8 cellular contexts compared by ENCODE assay signal in the genomic region with DNA sequence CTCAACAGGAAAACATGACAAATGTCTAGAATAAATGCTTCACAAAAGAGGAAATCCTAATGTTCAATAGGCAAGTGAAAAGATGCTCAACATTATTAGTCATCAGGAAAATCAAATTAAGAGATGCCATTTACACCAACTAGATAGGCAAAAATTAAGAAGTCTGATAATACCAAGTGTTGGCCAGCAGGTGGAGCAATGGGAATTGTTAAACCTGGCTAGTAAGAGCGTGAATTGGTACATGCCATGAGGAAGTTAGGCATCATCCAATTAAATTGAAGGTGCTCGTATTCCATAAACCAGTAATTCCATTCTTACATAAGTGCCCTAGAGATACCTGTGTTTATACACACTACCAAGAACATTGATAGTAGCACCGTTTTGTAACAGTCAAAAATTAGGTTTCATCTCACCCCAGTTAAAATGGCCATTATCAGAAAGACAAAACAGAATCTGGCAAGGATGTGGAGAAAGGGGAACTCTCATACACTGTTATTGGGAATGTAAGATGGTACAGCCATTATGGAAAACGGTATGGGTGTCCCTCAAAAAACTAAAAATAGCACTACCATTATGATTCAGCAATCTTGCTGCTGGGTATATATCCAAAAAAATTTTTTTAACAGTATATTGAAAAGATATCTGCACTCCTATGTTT. TPM values are rescaled to one million over a fixed set of nuclear protein-coding genes. Genes with fewer than 3 reads are reported as not detected.
A peak's percentile ranks its signal among the peaks of the same experiment; 100 is the strongest.
DNase-seq lines count a peak whose midpoint lies in the region; ATAC-seq and TF ChIP-seq lines count a peak whose summit lies in the region.

No MANE protein-coding gene starts in this region.

- H3K4me1 Mint-ChIP-seq in activated naive CD8-positive, alpha-beta T cell treated with anti-CD3 and anti-CD28 coated beads, Interleukin-2, amount 10 ng/mL, durations not matched to agents 7 days and 5 days: peaks cover 3% of the 10 kb centered on the region

- H3K36me3 Mint-ChIP-seq in activated naive CD8-positive, alpha-beta T cell treated with anti-CD3 and anti-CD28 coated beads, Interleukin-2, amount 10 ng/mL, durations not matched to agents 7 days and 5 days: peaks cover 3% of the 10 kb centered on the region

- DNase-seq in DMS53 (lab: John Stamatoyannopoulos, UW) (peak; percentile 85), OCI-M1 (lab: John Stamatoyannopoulos, UW) (peak; percentile 71), head of caudate nucleus (peak in 34 of 42 donors; percentile 25 to 86 (median 62)), sciatic nerve (ENCODE audit: low spot score) (no peak)
- no peak for DNase-seq in activated naive CD8-positive, alpha-beta T cell treated with anti-CD3 and anti-CD28 coated beads, Interleukin-2, amount 10 ng/mL, durations not matched to agents 7 days and 5 days

- peak; percentile 43; the same call in 1 of the 2 replicates for TF ChIP-seq CTCF in LNCAP (IDR thresholded peaks at IDR 0.05)

- H3K4me3 Mint-ChIP-seq in activated naive CD8-positive, alpha-beta T cell treated with anti-CD3 and anti-CD28 coated beads, Interleukin-2, amount 10 ng/mL, durations not matched to agents 7 days and 5 days: no peak overlapping the region

- no peaks in the 10 kb centered on the region for H3K27me3 Mint-ChIP-seq in activated naive CD8-positive, alpha-beta T cell treated with anti-CD3 and anti-CD28 coated beads, Interleukin-2, amount 10 ng/mL, durations not matched to agents 7 days and 5 days

- H3K9me3 Mint-ChIP-seq in activated naive CD8-positive, alpha-beta T cell treated with anti-CD3 and anti-CD28 coated beads, Interleukin-2, amount 10 ng/mL, durations not matched to agents 7 days and 5 days: no peaks in the 10 kb centered on the region

- POLR2A ChIA-PET in activated naive CD8-positive, alpha-beta T cell treated with anti-CD3 and anti-CD28 coated beads, Interleukin-2, amount 10 ng/mL, durations not matched to agents 7 days and 5 days (lab: Charles Lee): interaction anchor here (1.3 kb wide), 1 partner anchor 15 kb away, joined by 5 read pairs; no protein-coding TSS in a partner anchor

- intact Hi-C loops in head of caudate nucleus (cut with DNase I) (no loop called here), sciatic nerve (cut with DNase I) (no loop called here)

- peak; percentile 64 for ATAC-seq in GM21423 (IDR thresholded peaks at IDR 0.05; ENCODE audit: unreplicated experiment)
- ATAC-seq in activated naive CD8-positive, alpha-beta T cell treated with anti-CD3 and anti-CD28 coated beads, Interleukin-2, amount 10 ng/mL, durations not matched to agents 7 days and 5 days (ENCODE audit: low read depth): peak; percentile 42
- peak; percentile 53 for ATAC-seq in sciatic nerve
- no peak for ATAC-seq in GM21737 (IDR thresholded peaks at IDR 0.05; ENCODE audit: unreplicated experiment)

- H3K27ac Mint-ChIP-seq in activated naive CD8-positive, alpha-beta T cell treated with anti-CD3 and anti-CD28 coated beads, Interleukin-2, amount 10 ng/mL, durations not matched to agents 7 days and 5 days: no peak overlapping the region

RNA-seq across cellular contexts. Expression of a gene that starts 14.0 kb away (rescaled TPM):
- total RNA-seq in activated naive CD8-positive, alpha-beta T cell treated with anti-CD3 and anti-CD28 coated beads, Interleukin-2, amount 10 ng/mL, durations not matched to agents 7 days and 5 days: 10 to 100 TPM in 1 of 2 experiments, 1 to 10 TPM in 1; 8.8 to 13.5 TPM
- total RNA-seq in sciatic nerve: 1.5 TPM

RNA-seq across cellular contexts. Expression of a gene that starts 22.2 kb away (rescaled TPM):
- 1 to 10 TPM; 4.3 to 5.1 TPM for total RNA-seq in activated naive CD8-positive, alpha-beta T cell treated with anti-CD3 and anti-CD28 coated beads, Interleukin-2, amount 10 ng/mL, durations not matched to agents 7 days and 5 days
- 2.4 TPM for total RNA-seq in sciatic nerve

RNA-seq across cellular contexts. Expression of a gene that starts 58.5 kb away (rescaled TPM):
- not detected for total RNA-seq in activated naive CD8-positive, alpha-beta T cell treated with anti-CD3 and anti-CD28 coated beads, Interleukin-2, amount 10 ng/mL, durations not matched to agents 7 days and 5 days
- total RNA-seq in sciatic nerve: not detected

RNA-seq across cellular contexts. Expression of a gene that starts 58.5 kb away (rescaled TPM):
- 10 to 100 TPM; 13.9 to 15.0 TPM for total RNA-seq in activated naive CD8-positive, alpha-beta T cell treated with anti-CD3 and anti-CD28 coated beads, Interleukin-2, amount 10 ng/mL, durations not matched to agents 7 days and 5 days
- 15.6 TPM for total RNA-seq in sciatic nerve

Comparison
In these comparisons a context has a peak if more than half of its experiments do, and no peak if none do; other contexts are left out.
1. DNase-seq: peak in DMS53 (single experiment), OCI-M1 (single experiment) and head of caudate nucleus (34 of 42); none in activated naive CD8-positive, alpha-beta T cell treated with anti-CD3 and anti-CD28 coated beads, Interleukin-2, amount 10 ng/mL, durations not matched to agents 7 days and 5 days (single experiment) and sciatic nerve (single experiment).